In genomic region chr1:21922103-21923014, GRCh38 we compare ENCODE assay signal across 15 cellular contexts. TPM values are rescaled to one million over a fixed set of nuclear protein-coding genes. Genes with fewer than 3 reads are reported as not detected.
DNase-seq lines count a peak whose midpoint lies in the region; ATAC-seq, FAIRE-seq and TF ChIP-seq lines count a peak whose summit lies in the region.
"Had no signal": no experiment of that assay in that cellular context is flagged by ENCODE, and none has a peak within 500 bp of the region (broad histone marks: within the 10 kb centered on the region; RNA-seq: fewer than 3 reads in every experiment).

No MANE protein-coding gene starts in this region.

- TF ChIP-seq CTCF in left ventricle myocardium inferior (IDR thresholded peaks at IDR 0.05; ENCODE audit: borderline replicate concordance) (no peak), osteoblast (IDR thresholded peaks at IDR 0.05; ENCODE audit: extremely low read depth, low read depth, low read length) (no peak), upper lobe of right lung (IDR thresholded peaks at IDR 0.05) (no peak)

- H3K4me2 ChIP-seq in osteoblast (ENCODE audit: insufficient read depth, low read length): no peak overlapping the region

- peaks cover 78% of the 10 kb centered on the region for H3K79me2 ChIP-seq in osteoblast (ENCODE audit: insufficient read depth, low read length)

- no peak overlapping the region for H3K4me3 ChIP-seq in left ventricle myocardium inferior
- no peak overlapping the region for H3K4me3 ChIP-seq in osteoblast (ENCODE audit: insufficient read depth, low read length)
- no peak overlapping the region for H3K4me3 ChIP-seq in upper lobe of right lung

- intact Hi-C loops in left ventricle myocardium inferior (cut with micrococcal nuclease) (no loop called here), upper lobe of right lung (cut with DNase I) (no loop called here), head of caudate nucleus (cut with DNase I) (no loop called here)

- no peaks in the 10 kb centered on the region for H3K9me3 Mint-ChIP-seq in stimulated activated naive B cell treated with anti-CD40 and anti-IgM and Interleukin-4, amounts not matched to agents 10 μg/mL and 1 μg/mL and 100 μg/mL, for 72 hours
- H3K9me3 Mint-ChIP-seq: activated CD4-positive, alpha-beta T cell treated with anti-CD3 and anti-CD28 coated beads, Interleukin-2, amount 10 ng/mL, durations not matched to agents 24 days and 14 days; activated T-helper 2 cell treated with anti-CD3 and anti-CD28 coated beads, Interferon-gamma antibody, Interleukin-2, Interleukin-4, amounts not matched to agents 10 μg/mL and 5 μg/mL and 100 μg/mL, durations not matched to agents 14 hours and 24 hours and 36 hours; immature natural killer cell; stimulated activated memory B cell treated with anti-CD40 and anti-IgM and Interleukin-4, amounts not matched to agents 10 μg/mL and 1 μg/mL and 100 μg/mL, for 72 hours had no signal

- no peak overlapping the region for H3K27ac Mint-ChIP-seq in stimulated activated naive B cell treated with anti-CD40 and anti-IgM and Interleukin-4, amounts not matched to agents 10 μg/mL and 1 μg/mL and 100 μg/mL, for 72 hours
- H3K27ac Mint-ChIP-seq: activated CD4-positive, alpha-beta T cell treated with anti-CD3 and anti-CD28 coated beads, Interleukin-2, amount 10 ng/mL, durations not matched to agents 24 days and 14 days; activated T-helper 2 cell treated with anti-CD3 and anti-CD28 coated beads, Interferon-gamma antibody, Interleukin-2, Interleukin-4, amounts not matched to agents 10 μg/mL and 5 μg/mL and 100 μg/mL, durations not matched to agents 14 hours and 24 hours and 36 hours; immature natural killer cell; stimulated activated memory B cell treated with anti-CD40 and anti-IgM and Interleukin-4, amounts not matched to agents 10 μg/mL and 1 μg/mL and 100 μg/mL, for 72 hours had no signal

- H4K20me1 ChIP-seq in osteoblast (ENCODE audit: insufficient read depth, low read length): peaks cover 43% of the 10 kb centered on the region

- no peaks in the 10 kb centered on the region for H3K9me3 ChIP-seq in left ventricle myocardium inferior (replicated peaks)
- H3K9me3 ChIP-seq in osteoblast (ENCODE audit: low read depth, low read length): no peaks in the 10 kb centered on the region
- no peaks in the 10 kb centered on the region for H3K9me3 ChIP-seq in upper lobe of right lung
- H3K9me3 ChIP-seq: neutrophil had no signal

- H3K27ac ChIP-seq in left ventricle myocardium inferior (replicated peaks): peak overlapping the region; percentile 90
- H3K27ac ChIP-seq in osteoblast (ENCODE audit: low read depth, low read length): peak overlapping the region; percentile 52
- H3K27ac ChIP-seq in upper lobe of right lung: peak overlapping the region; percentile 47
- H3K27ac ChIP-seq: epithelial cell of prostate, neutrophil had no signal

- no peaks in the 10 kb centered on the region for H3K27me3 ChIP-seq in left ventricle myocardium inferior (ENCODE audit: low read depth)
- H3K27me3 ChIP-seq in osteoblast (ENCODE audit: insufficient read depth, low read length): no peaks in the 10 kb centered on the region
- H3K27me3 ChIP-seq in upper lobe of right lung: no peaks in the 10 kb centered on the region
- H3K27me3 ChIP-seq: neutrophil had no signal

- peaks cover 2 to 6% of the 10 kb centered on the region in 2 donors for H3K4me1 Mint-ChIP-seq in stimulated activated naive B cell treated with anti-CD40 and anti-IgM and Interleukin-4, amounts not matched to agents 10 μg/mL and 1 μg/mL and 100 μg/mL, for 72 hours
- H3K4me1 Mint-ChIP-seq: activated CD4-positive, alpha-beta T cell treated with anti-CD3 and anti-CD28 coated beads, Interleukin-2, amount 10 ng/mL, durations not matched to agents 24 days and 14 days; immature natural killer cell had no signal

- H3K27me3 Mint-ChIP-seq in stimulated activated naive B cell treated with anti-CD40 and anti-IgM and Interleukin-4, amounts not matched to agents 10 μg/mL and 1 μg/mL and 100 μg/mL, for 72 hours: no peaks in the 10 kb centered on the region
- H3K27me3 Mint-ChIP-seq: activated CD4-positive, alpha-beta T cell treated with anti-CD3 and anti-CD28 coated beads, Interleukin-2, amount 10 ng/mL, durations not matched to agents 24 days and 14 days had no signal

- peaks cover 8% of the 10 kb centered on the region for H3K36me3 ChIP-seq in left ventricle myocardium inferior
- H3K36me3 ChIP-seq in osteoblast (ENCODE audit: insufficient read depth, low read length): peaks cover 38% of the 10 kb centered on the region
- H3K36me3 ChIP-seq in upper lobe of right lung: peaks cover 9% of the 10 kb centered on the region
- H3K36me3 ChIP-seq: neutrophil had no signal

- peaks cover 0 to 2% of the 10 kb centered on the region in 2 donors for H3K36me3 Mint-ChIP-seq in stimulated activated naive B cell treated with anti-CD40 and anti-IgM and Interleukin-4, amounts not matched to agents 10 μg/mL and 1 μg/mL and 100 μg/mL, for 72 hours
- H3K36me3 Mint-ChIP-seq: immature natural killer cell; stimulated activated memory B cell treated with anti-CD40 and anti-IgM and Interleukin-4, amounts not matched to agents 10 μg/mL and 1 μg/mL and 100 μg/mL, for 72 hours had no signal

- no peak overlapping the region for H2AFZ ChIP-seq in osteoblast (ENCODE audit: low read length)

- peaks cover 100% of the 10 kb centered on the region for H3K4me1 ChIP-seq in left ventricle myocardium inferior
- peaks cover 75% of the 10 kb centered on the region for H3K4me1 ChIP-seq in osteoblast (ENCODE audit: insufficient read depth, low read length)
- peaks cover 70% of the 10 kb centered on the region for H3K4me1 ChIP-seq in upper lobe of right lung

- DNase-seq in RCC 7860 (ENCODE audit: low spot score) (peak; percentile 32), left ventricle myocardium inferior (no peak), osteoblast (ENCODE audit: insufficient read length, low spot score, missing footprints) (no peak), upper lobe of right lung (no peak), head of caudate nucleus (no peak)
- no peak for DNase-seq in stimulated activated naive B cell treated with anti-CD40 and anti-IgM and Interleukin-4, amounts not matched to agents 10 μg/mL and 1 μg/mL and 100 μg/mL, for 72 hours
- DNase-seq in activated effector memory CD4-positive, alpha-beta T cell treated with Interleukin-2 at 50 U/mL for 16 hours: no peak
- DNase-seq: activated CD4-positive, alpha-beta T cell treated with anti-CD3 and anti-CD28 coated beads, Interleukin-2, amount 10 ng/mL, durations not matched to agents 24 days and 14 days; immature natural killer cell had no signal

- ATAC-seq in upper lobe of right lung: no peak
- no peak for ATAC-seq in stimulated activated naive B cell treated with anti-CD40 and anti-IgM and Interleukin-4, amounts not matched to agents 10 μg/mL and 1 μg/mL and 100 μg/mL, for 72 hours (replicated peaks)
- ATAC-seq: stimulated activated memory B cell treated with anti-CD40 and anti-IgM and Interleukin-4, amounts not matched to agents 10 μg/mL and 1 μg/mL and 100 μg/mL, for 72 hours had no signal

- H3K4me3 Mint-ChIP-seq in stimulated activated naive B cell treated with anti-CD40 and anti-IgM and Interleukin-4, amounts not matched to agents 10 μg/mL and 1 μg/mL and 100 μg/mL, for 72 hours: no peak overlapping the region
- H3K4me3 Mint-ChIP-seq: activated CD4-positive, alpha-beta T cell treated with anti-CD3 and anti-CD28 coated beads, Interleukin-2, amount 10 ng/mL, durations not matched to agents 24 days and 14 days; immature natural killer cell; stimulated activated memory B cell treated with anti-CD40 and anti-IgM and Interleukin-4, amounts not matched to agents 10 μg/mL and 1 μg/mL and 100 μg/mL, for 72 hours had no signal

- no peak for FAIRE-seq in RCC 7860 (lab: Jason Lieb, UNC)
- FAIRE-seq: D721Med had no signal

RNA-seq across cellular contexts. Expression of gene HSPG2, which starts 14.8 kb away (rescaled TPM):
- 257 TPM for total RNA-seq in left ventricle myocardium inferior
- 220 and 265 TPM in 2 replicates for total RNA-seq in osteoblast
- total RNA-seq in upper lobe of right lung: 393 TPM

RNA-seq across cellular contexts. Expression of gene CELA3B, which starts 54.5 kb away (rescaled TPM):
- total RNA-seq in left ventricle myocardium inferior (not detected), osteoblast (not detected in 2 replicates), upper lobe of right lung (not detected)
- total RNA-seq: activated CD4-positive, alpha-beta T cell treated with anti-CD3 and anti-CD28 coated beads, Interleukin-2, amount 10 ng/mL, durations not matched to agents 24 days and 14 days; activated T-helper 2 cell treated with anti-CD3 and anti-CD28 coated beads, Interferon-gamma antibody, Interleukin-2, Interleukin-4, amounts not matched to agents 10 μg/mL and 5 μg/mL and 100 μg/mL, durations not matched to agents 14 hours and 24 hours and 36 hours; MCF 10A had no signal
